8 cellular contexts compared by ENCODE assay signal in genomic region chr12:122422769-122423257, GRCh38. TPM values are rescaled to one million over a fixed set of nuclear protein-coding genes. Genes with fewer than 3 reads are reported as not detected.
A peak's percentile ranks its signal among the peaks of the same experiment; 100 is the strongest.
DNase-seq lines count a peak whose midpoint lies in the region; ATAC-seq and TF ChIP-seq lines count a peak whose summit lies in the region.

No MANE protein-coding gene starts in this region.

- TF ChIP-seq CTCF in Caco-2 (IDR thresholded peaks at IDR 0.05; ENCODE audit: insufficient read depth in 1 of 2, low read depth in 1 of 2, low read length in 1 of 2, severe bottlenecking in 1 of 2, unreplicated experiment in 1 of 2) (no peak), RWPE1 (conservative IDR thresholded peaks at IDR 0.05; ENCODE audit: low read depth) (no peak), ascending aorta (IDR thresholded peaks at IDR 0.05) (no peak), GM13976 (IDR thresholded peaks at IDR 0.05; ENCODE audit: borderline replicate concordance, control extremely low read depth, extremely low read depth, insufficient read depth, missing control alignments) (no peak)

- intact Hi-C loops in Caco-2 (cut with micrococcal nuclease; ENCODE audit: unreplicated experiment), result loop anchor here (1.0 kb wide), 3 partner anchors 8 to 48 kb away; no protein-coding TSS in a partner anchor
- intact Hi-C loops in ascending aorta (cut with DNase I), result loop anchor here (2.0 kb wide), 1 partner anchor 40 kb away; no protein-coding TSS in a partner anchor

- H3K27ac Mint-ChIP-seq in Caco-2 (ENCODE audit: unreplicated experiment), result peak overlapping the region; percentile 91

- CTCF ChIA-PET in Caco-2 (lab: Charles Lee) (interaction anchor here (1.1 to 3.0 kb wide), 3 partner anchors 17 to 49 kb away, joined by 5 to 20 read pairs (median 11); no protein-coding TSS in a partner anchor), RWPE1 (lab: Yijun Ruan, JAX) (interaction anchor here (1.3 to 2.2 kb wide), 2 partner anchors 26 to 49 kb away, joined by 3 to 10 read pairs; no protein-coding TSS in a partner anchor)

- H3K9me3 ChIP-seq in Caco-2 (no peaks in the 10 kb centered on the region), ascending aorta (no peaks in the 10 kb centered on the region)

- H3K27me3 ChIP-seq in Caco-2 (replicated peaks; ENCODE audit: control insufficient read depth, insufficient read depth, low read length) (no peaks in the 10 kb centered on the region), ascending aorta (no peaks in the 10 kb centered on the region)

- H3K4me1 Mint-ChIP-seq in Caco-2 (ENCODE audit: low read depth, unreplicated experiment), result peaks cover 11% of the 10 kb centered on the region

- H3K36me3 ChIP-seq in Caco-2 (ENCODE audit: control insufficient read depth, insufficient read depth, low read length), result no peaks in the 10 kb centered on the region
- H3K36me3 ChIP-seq in ascending aorta, result no peaks in the 10 kb centered on the region

- POLR2A ChIA-PET in Caco-2 (lab: Charles Lee), result interaction anchor here (0.6 to 6.8 kb wide), 4 partner anchors 12 to 197 kb away, joined by 4 to 52 read pairs (median 5); partner anchors contain the start of gene DIABLO
- POLR2A ChIA-PET in RWPE1 (lab: Yijun Ruan, JAX; ENCODE audit: low non-redundant PET), result no interaction called here

- H3K4me3 ChIP-seq in Caco-2 (ENCODE audit: low read depth, low read length), result peak overlapping the region; percentile 51
- peak overlapping the region; percentile 69 to 98 for H3K4me3 ChIP-seq in ascending aorta

- DNase-seq in Caco-2, result peak in 1 of 2 experiments; percentile 49
- DNase-seq in RWPE1 (ENCODE audit: low spot score), result no peak
- DNase-seq in ascending aorta (ENCODE audit: low spot score in 2 of 2), result peak in 1 of 2 donors; percentile 79
- DNase-seq in iPS-NIHi7 (ENCODE audit: extremely low spot score), result peak; percentile 34
- peak; percentile 31 to 35 for DNase-seq in stimulated activated CD4-positive, alpha-beta T cell treated with anti-CD3 and anti-CD28 coated beads, Interleukin-12 subunit alpha, Interleukin-12 subunit beta, amount 100 ng/mL, for 24 hours (ENCODE audit: low read depth in 2 of 2)
- DNase-seq in HuH-7 (ENCODE audit: low spot score), result no peak
- no peak for DNase-seq in GM13976 (ENCODE audit: low spot score)

- peak overlapping the region; percentile 85 for H3K4me3 Mint-ChIP-seq in Caco-2 (ENCODE audit: unreplicated experiment)

- no peaks in the 10 kb centered on the region for H3K9me3 Mint-ChIP-seq in Caco-2 (ENCODE audit: unreplicated experiment)

- H3K27ac ChIP-seq in RWPE1, result peak overlapping the region; percentile 97
- peak overlapping the region; percentile 74 to 80 for H3K27ac ChIP-seq in ascending aorta

- H3K36me3 Mint-ChIP-seq in Caco-2 (ENCODE audit: insufficient read depth, unreplicated experiment), result peaks cover 20% of the 10 kb centered on the region

- peaks cover 41% of the 10 kb centered on the region for H3K4me1 ChIP-seq in Caco-2
- H3K4me1 ChIP-seq in ascending aorta, result peaks cover 5 to 19% of the 10 kb centered on the region in 2 donors

- BruUV-seq in Caco-2 (replicated peaks; lab: Mats Ljungman, UMichigan), result no TSS peak

- ATAC-seq in HG02678 (IDR thresholded peaks at IDR 0.05; ENCODE audit: unreplicated experiment), result peak; percentile 4

- no peaks in the 10 kb centered on the region for H3K27me3 Mint-ChIP-seq in Caco-2 (ENCODE audit: insufficient read depth, unreplicated experiment)

- in situ Hi-C loops in GM13976 (cut with MboI; ENCODE audit: low sequenced_read_pairs, unreplicated experiment), result no loop called here

RNA-seq across cellular contexts. Expression of gene CLIP1, which starts 0.3 kb away (rescaled TPM):
- total RNA-seq in Caco-2 (2022) (80.9 and 85.0 TPM in 2 replicates), ascending aorta (44.7 TPM)

Comparison
In these comparisons a context has a peak if more than half of its experiments do, and no peak if none do; other contexts are left out.
1. DNase-seq: peak in iPS-NIHi7 (single experiment) and stimulated activated CD4-positive, alpha-beta T cell treated with anti-CD3 and anti-CD28 coated beads, Interleukin-12 subunit alpha, Interleukin-12 subunit beta, amount 100 ng/mL, for 24 hours (2 of 2); none in RWPE1 (single experiment), HuH-7 (single experiment) and GM13976 (single experiment).